24 cellular contexts compared by ENCODE assay signal in the genomic region with DNA sequence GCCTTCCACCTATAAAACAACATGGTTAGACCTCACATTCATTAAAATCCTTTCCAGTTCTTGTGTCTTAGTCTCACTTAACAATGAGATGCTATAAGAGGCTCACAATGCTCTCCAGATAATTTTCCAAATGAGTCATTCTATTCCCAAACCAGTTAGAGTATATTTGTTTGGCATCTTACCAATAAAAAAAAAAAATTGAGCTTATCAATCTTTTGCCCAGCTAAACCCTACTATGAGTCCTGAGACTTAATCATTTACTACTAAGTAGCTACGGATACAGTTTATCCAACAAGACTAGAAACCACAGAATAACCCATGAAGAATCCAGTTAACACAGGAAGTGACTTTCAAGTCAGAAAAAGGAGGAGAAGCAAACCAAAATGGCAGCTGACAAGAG.
DNase-seq lines count a peak whose midpoint lies in the region; ATAC-seq, FAIRE-seq and TF ChIP-seq lines count a peak whose summit lies in the region.
"Had no signal": no experiment of that assay in that cellular context is flagged by ENCODE, and none has a peak within 500 bp of the region (broad histone marks: within the 10 kb centered on the region; RNA-seq: fewer than 3 reads in every experiment).

No MANE protein-coding gene starts in this region.

- H3K79me1 ChIP-seq in mesendoderm (ENCODE audit: low read length) = no peaks in the 10 kb centered on the region

- no peak overlapping the region for H4K8ac ChIP-seq in mesendoderm (ENCODE audit: low read depth, low read length)

- H4K20me1 ChIP-seq in GM23338 (replicated peaks; ENCODE audit: insufficient read depth) = no peaks in the 10 kb centered on the region
- H4K20me1 ChIP-seq: BLaER1 had no signal

- 0 out of 2 replicates have a peak overlapping the region, but pooled peaks have one; percentile 39 for H2AFZ ChIP-seq in GM23338

- H3K36me3 Mint-ChIP-seq in GM23338 (ENCODE audit: low read depth) = no peaks in the 10 kb centered on the region
- H3K36me3 Mint-ChIP-seq: CD4-positive, alpha-beta memory T cell had no signal

- H3K4me3 ChIP-seq in GM23338 (no peak overlapping the region), brain microvascular endothelial cell (ENCODE audit: low read depth, low read length) (no peak overlapping the region), mesendoderm (ENCODE audit: low read length) (no peak overlapping the region)
- H3K4me3 ChIP-seq: BLaER1, Peyer's patch, SJSA1 had no signal

- H3K9ac ChIP-seq in mesendoderm (ENCODE audit: low read length) = no peak overlapping the region
- H3K9ac ChIP-seq: BLaER1 had no signal

- H3K27me3 ChIP-seq in GM23338 (ENCODE audit: insufficient read depth) (no peaks in the 10 kb centered on the region), brain microvascular endothelial cell (replicated peaks) (no peaks in the 10 kb centered on the region), mesendoderm (ENCODE audit: insufficient read depth, low read length, poor library complexity) (no peaks in the 10 kb centered on the region)
- H3K27me3 ChIP-seq: BLaER1, Peyer's patch, SJSA1 had no signal

- no peak overlapping the region for H3K23ac ChIP-seq in mesendoderm (ENCODE audit: low read length)

- H3K9me3 Mint-ChIP-seq in GM23338 = no peaks in the 10 kb centered on the region

- H4K5ac ChIP-seq in mesendoderm (ENCODE audit: low read length) = no peak overlapping the region

- H2AK5ac ChIP-seq in mesendoderm (ENCODE audit: low read length) = no peak overlapping the region

- TF ChIP-seq CTCF in GM23338 (conservative IDR thresholded peaks at IDR 0.05; ENCODE audit: low read depth in 2 of 2) (no peak), brain microvascular endothelial cell (IDR thresholded peaks at IDR 0.05; ENCODE audit: low read depth, low read length, missing control alignments) (no peak)

- H2BK15ac ChIP-seq in mesendoderm (replicated peaks; ENCODE audit: low read depth) = no peak overlapping the region

- H3K4me1 Mint-ChIP-seq in GM23338 = peaks cover 17% of the 10 kb centered on the region
- H3K4me1 Mint-ChIP-seq: CD4-positive, alpha-beta memory T cell had no signal

- H3K36me3 ChIP-seq in GM23338 (ENCODE audit: insufficient read depth) (no peaks in the 10 kb centered on the region), brain microvascular endothelial cell (replicated peaks) (no peaks in the 10 kb centered on the region), mesendoderm (ENCODE audit: control insufficient read depth, insufficient read depth, low read length) (no peaks in the 10 kb centered on the region)
- H3K36me3 ChIP-seq: BLaER1, Peyer's patch, SJSA1 had no signal

- no peak for ATAC-seq in GM23338
- ATAC-seq: HepG2, Right ventricle myocardium inferior had no signal

- H3K18ac ChIP-seq in mesendoderm (ENCODE audit: low read length) = no peak overlapping the region

- H3K9me2 ChIP-seq in GM23338 (ENCODE audit: insufficient read depth) = peaks cover 35% of the 10 kb centered on the region; the same call in 1 of the 2 replicates

- H3K79me2 ChIP-seq in GM23338 (replicated peaks; ENCODE audit: insufficient read depth) (no peaks in the 10 kb centered on the region), mesendoderm (ENCODE audit: control insufficient read depth, insufficient read depth, low read length) (no peaks in the 10 kb centered on the region)

- no peak overlapping the region for H3K56ac ChIP-seq in mesendoderm (ENCODE audit: low read length)

- no peak overlapping the region for H3K4me3 Mint-ChIP-seq in GM23338
- H3K4me3 Mint-ChIP-seq: CD4-positive, alpha-beta memory T cell had no signal

- H3K27ac ChIP-seq in GM23338 (ENCODE audit: low read depth) (no peak overlapping the region), brain microvascular endothelial cell (peak overlapping the region; percentile 23), mesendoderm (ENCODE audit: low read depth, low read length) (no peak overlapping the region)
- H3K27ac ChIP-seq: BLaER1, Peyer's patch, SJSA1 had no signal

- peaks cover 10% of the 10 kb centered on the region; the same call in 1 of the 2 replicates for H3K4me1 ChIP-seq in GM23338 (ENCODE audit: insufficient read depth)
- peaks cover 2% of the 10 kb centered on the region for H3K4me1 ChIP-seq in mesendoderm (ENCODE audit: control insufficient read depth, low read depth, low read length)
- H3K4me1 ChIP-seq: BLaER1, Peyer's patch had no signal

- no peak for TF ChIP-seq POLR2A in GM12892 (IDR thresholded peaks at IDR 0.05; ENCODE audit: low read depth, low read length)

- no peak overlapping the region for H3K27ac Mint-ChIP-seq in GM23338
- H3K27ac Mint-ChIP-seq: CD4-positive, alpha-beta memory T cell had no signal

- DNase-seq in GM23338 (ENCODE audit: low spot score) (no peak), RPMI7951 (ENCODE audit: low read depth) (peak; percentile 48), brain microvascular endothelial cell (no peak), stromal cell of bone marrow (ENCODE audit: low read depth) (peak; percentile 27), ecto neural progenitor cell (ENCODE audit: low spot score) (no peak), mesendoderm (no peak), GM12892 (ENCODE audit: insufficient read length) (no peak)
- DNase-seq: CD4-positive, alpha-beta memory T cell; DND-41; GDM1; H7; KBM-7; NCI-H1092; NCI-H1436; NCI-H187 treated with DMSO at 0.1 percent for 48 hours; NCI-H2107; NCI-H2227 treated with DMSO at 0.1 percent for 48 hours; NCI-H510A treated with DMSO at 0.1 percent for 48 hours; NCI-H82; Peyer's patch had no signal

- no CpG with 5 or more reads among the region's 1 CpG for WGBS in mesendoderm (ENCODE audit: extremely low coverage, insufficient coverage, low lambda C conversion rate)

- peaks cover 4% of the 10 kb centered on the region for H3K27me3 Mint-ChIP-seq in GM23338 (ENCODE audit: insufficient read depth, low read depth, poor library complexity)

- no peak overlapping the region for H3K4ac ChIP-seq in mesendoderm (ENCODE audit: low read depth, low read length)

- in situ Hi-C loops in brain microvascular endothelial cell (cut with HindIII; ENCODE audit: low pct_ligation_motif_present, low sequenced_read_pairs) = no loop called here

- H2BK5ac ChIP-seq in mesendoderm (ENCODE audit: low read length) = no peak overlapping the region

- H3K4me2 ChIP-seq in GM23338 (no peak overlapping the region), mesendoderm (ENCODE audit: low read length) (no peak overlapping the region)
- H3K4me2 ChIP-seq: BLaER1 had no signal

- H3F3A ChIP-seq in GM23338 (replicated peaks; ENCODE audit: low read depth) = no peaks in the 10 kb centered on the region

- no peak for FAIRE-seq in GM12892 (lab: Jason Lieb, UNC)
- FAIRE-seq: HepG2 had no signal

- H2BK120ac ChIP-seq in mesendoderm (ENCODE audit: low read depth, low read length) = no peak overlapping the region

TF ChIP-seq in GM23338, 12 proteins besides CTCF, POLR2A, EP300 and RAD21 (continues in another document):
- TF ChIP-seq ZNF114 (CRISPR knock-in tag; IDR thresholded peaks at IDR 0.05) = no peak

Comparison
In these comparisons a context has a peak if more than half of its experiments do, and no peak if none do; other contexts are left out.
1. DNase-seq: peak in RPMI7951 (single experiment) and stromal cell of bone marrow (single experiment); none in GM23338 (single experiment), brain microvascular endothelial cell (single experiment), ecto neural progenitor cell (single experiment), mesendoderm (single experiment) and GM12892 (single experiment).